Comparison of ENCODE assay signal across 14 cellular contexts in the genomic region with DNA sequence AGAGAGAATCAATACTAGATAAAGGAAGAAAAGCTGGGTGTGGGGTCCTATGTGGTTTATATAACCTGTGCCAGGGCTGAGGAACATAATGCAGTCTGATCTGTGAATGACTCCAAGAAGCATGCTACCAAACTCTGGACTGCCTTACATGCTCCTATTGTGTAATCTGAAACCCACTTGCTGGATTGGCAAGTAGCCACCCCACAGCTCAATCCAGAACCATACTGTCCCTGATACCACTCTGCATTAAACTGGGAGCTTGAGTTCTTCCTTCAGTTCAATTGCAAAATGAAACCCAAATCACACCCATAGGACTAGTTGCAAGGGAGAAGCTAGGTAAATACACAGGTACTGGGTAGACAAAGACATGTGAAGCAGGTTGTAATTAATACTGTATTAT.
DNase-seq lines count a peak whose midpoint lies in the region; ATAC-seq, FAIRE-seq and TF ChIP-seq lines count a peak whose summit lies in the region.
"Had no signal": no experiment of that assay in that cellular context is flagged by ENCODE, and none has a peak within 500 bp of the region (broad histone marks: within the 10 kb centered on the region; RNA-seq: fewer than 3 reads in every experiment).

No MANE protein-coding gene starts in this region.

- peaks cover 4% of the 10 kb centered on the region for H3K9me3 Mint-ChIP-seq in progenitor cell of endocrine pancreas (ENCODE audit: low read depth)
- H3K9me3 Mint-ChIP-seq in stimulated activated naive CD8-positive, alpha-beta T cell treated with anti-CD3 and anti-CD28 coated beads, Interleukin-15, amount 100 ng/mL, for 72 hours: no peaks in the 10 kb centered on the region

- H2BK15ac ChIP-seq in mesendoderm (replicated peaks; ENCODE audit: low read depth): no peak overlapping the region

- no peak overlapping the region for H3K23ac ChIP-seq in mesendoderm (ENCODE audit: low read length)

- no peak overlapping the region for H3K4me3 Mint-ChIP-seq in progenitor cell of endocrine pancreas (ENCODE audit: low read depth)
- no peak overlapping the region for H3K4me3 Mint-ChIP-seq in stimulated activated naive CD8-positive, alpha-beta T cell treated with anti-CD3 and anti-CD28 coated beads, Interleukin-15, amount 100 ng/mL, for 72 hours
- H3K4me3 Mint-ChIP-seq: naive B cell had no signal

- no peaks in the 10 kb centered on the region for H3K79me1 ChIP-seq in mesendoderm (ENCODE audit: low read length)

- DNase-seq in AG09319 (ENCODE audit: extremely low read depth, low read depth) (peak; percentile 55), H54 (ENCODE audit: insufficient read length, low spot score) (no peak), RWPE2 (ENCODE audit: low spot score) (no peak), foreskin fibroblast (peak; percentile 80 to 85), progenitor cell of endocrine pancreas (ENCODE audit: low spot score, unreplicated experiment) (no peak), mesendoderm (no peak)
- no peak for DNase-seq in stimulated activated naive CD8-positive, alpha-beta T cell treated with anti-CD3 and anti-CD28 coated beads, Interleukin-15, amount 100 ng/mL, for 72 hours
- DNase-seq in activated CD8-positive, alpha-beta memory T cell treated with anti-CD3 and anti-CD28 coated beads, Interleukin-2, amount 50 U/mL, for 48 hours: no peak
- DNase-seq: activated CD4-positive, CD25-positive, alpha-beta regulatory T cell treated with anti-CD3 and anti-CD28 coated beads, Interleukin-2, amount 50 U/mL, for 72 hours; hippocampal formation; naive B cell; stimulated activated CD4-positive, alpha-beta T cell treated with anti-CD3 and anti-CD28 coated beads, Interleukin-4, amount 100 ng/mL, for 1 hour; tibial artery had no signal

- H4K5ac ChIP-seq in mesendoderm (ENCODE audit: low read length): no peak overlapping the region

- H3K27ac Mint-ChIP-seq in progenitor cell of endocrine pancreas: no peak overlapping the region
- no peak overlapping the region for H3K27ac Mint-ChIP-seq in stimulated activated naive CD8-positive, alpha-beta T cell treated with anti-CD3 and anti-CD28 coated beads, Interleukin-15, amount 100 ng/mL, for 72 hours

- H3K4me3 ChIP-seq in RWPE2 (ENCODE audit: severe bottlenecking) (no peak overlapping the region), foreskin fibroblast (ENCODE audit: low read depth in 1 of 2, low read length in 2 of 2) (no peak overlapping the region), mesendoderm (ENCODE audit: low read length) (no peak overlapping the region)
- H3K4me3 ChIP-seq: tibial artery had no signal

- no peaks in the 10 kb centered on the region for H3K9me3 ChIP-seq in RWPE2 (ENCODE audit: severe bottlenecking)
- H3K9me3 ChIP-seq: tibial artery had no signal

- no peak overlapping the region for H3K4me2 ChIP-seq in mesendoderm (ENCODE audit: low read length)

- peaks cover 3% of the 10 kb centered on the region for H3K4me1 Mint-ChIP-seq in progenitor cell of endocrine pancreas (ENCODE audit: low read depth)
- H3K4me1 Mint-ChIP-seq in stimulated activated naive CD8-positive, alpha-beta T cell treated with anti-CD3 and anti-CD28 coated beads, Interleukin-15, amount 100 ng/mL, for 72 hours: no peaks in the 10 kb centered on the region

- H3K36me3 ChIP-seq in RWPE2 (ENCODE audit: low read depth): no peaks in the 10 kb centered on the region
- H3K36me3 ChIP-seq in mesendoderm (ENCODE audit: control insufficient read depth, insufficient read depth, low read length): no peaks in the 10 kb centered on the region
- H3K36me3 ChIP-seq: tibial artery had no signal

- no peak overlapping the region for H3K27ac ChIP-seq in RWPE2 (ENCODE audit: poor library complexity, severe bottlenecking)
- H3K27ac ChIP-seq in mesendoderm (ENCODE audit: low read depth, low read length): no peak overlapping the region
- H3K27ac ChIP-seq: tibial artery had no signal

- no peak for TF ChIP-seq CTCF in AG09319 (IDR thresholded peaks at IDR 0.05; ENCODE audit: low read depth, low read length)
- TF ChIP-seq CTCF in RWPE2 (IDR thresholded peaks at IDR 0.05; ENCODE audit: poor library complexity, severe bottlenecking): no peak
- TF ChIP-seq CTCF in foreskin fibroblast (IDR thresholded peaks at IDR 0.05; ENCODE audit: low read depth, low read length): no peak
- TF ChIP-seq CTCF in progenitor cell of endocrine pancreas (IDR thresholded peaks at IDR 0.05; ENCODE audit: unreplicated experiment): no peak

- no peak overlapping the region for H2BK120ac ChIP-seq in mesendoderm (ENCODE audit: low read depth, low read length)

- no peak for TF ChIP-seq POLR2A in H54 (IDR thresholded peaks at IDR 0.05; ENCODE audit: low read depth, low read length)

- H3K79me2 ChIP-seq in mesendoderm (ENCODE audit: control insufficient read depth, insufficient read depth, low read length): no peaks in the 10 kb centered on the region

- no peak overlapping the region for H2BK5ac ChIP-seq in mesendoderm (ENCODE audit: low read length)

- no peak overlapping the region for H2AK5ac ChIP-seq in mesendoderm (ENCODE audit: low read length)

- no peak overlapping the region for H4K8ac ChIP-seq in mesendoderm (ENCODE audit: low read depth, low read length)

- no peak overlapping the region for H3K4ac ChIP-seq in mesendoderm (ENCODE audit: low read depth, low read length)

- no peak overlapping the region for H3K56ac ChIP-seq in mesendoderm (ENCODE audit: low read length)

- H3K4me1 ChIP-seq in RWPE2 (ENCODE audit: insufficient read depth, poor library complexity, severe bottlenecking): no peaks in the 10 kb centered on the region
- H3K4me1 ChIP-seq in mesendoderm (ENCODE audit: control insufficient read depth, low read depth, low read length): no peaks in the 10 kb centered on the region

- peak; percentile 91 for FAIRE-seq in H54 (lab: Jason Lieb, UNC)
- FAIRE-seq: HepG2 had no signal

- no peak overlapping the region for H3K18ac ChIP-seq in mesendoderm (ENCODE audit: low read length)

- H3K27me3 Mint-ChIP-seq in progenitor cell of endocrine pancreas: no peaks in the 10 kb centered on the region
- H3K27me3 Mint-ChIP-seq in stimulated activated naive CD8-positive, alpha-beta T cell treated with anti-CD3 and anti-CD28 coated beads, Interleukin-15, amount 100 ng/mL, for 72 hours: no peaks in the 10 kb centered on the region
- H3K27me3 Mint-ChIP-seq: naive B cell had no signal

- no peaks in the 10 kb centered on the region for H3K36me3 Mint-ChIP-seq in progenitor cell of endocrine pancreas (ENCODE audit: insufficient read depth)
- H3K36me3 Mint-ChIP-seq: naive B cell had no signal

- H3K9ac ChIP-seq in mesendoderm (ENCODE audit: low read length): no peak overlapping the region

- ATAC-seq in RWPE2 (ENCODE audit: low read depth): peak; percentile 36; the same call in 2 of the 3 replicates
- no peak for ATAC-seq in stimulated activated naive CD8-positive, alpha-beta T cell treated with anti-CD3 and anti-CD28 coated beads, Interleukin-15, amount 100 ng/mL, for 72 hours
- ATAC-seq: HepG2 had no signal

- H3K27me3 ChIP-seq in RWPE2 (ENCODE audit: insufficient read depth, poor library complexity, severe bottlenecking): no peaks in the 10 kb centered on the region
- H3K27me3 ChIP-seq in mesendoderm (ENCODE audit: insufficient read depth, low read length, poor library complexity): no peaks in the 10 kb centered on the region
- H3K27me3 ChIP-seq: tibial artery had no signal

Comparison
In these comparisons a context has a peak if more than half of its experiments do, and no peak if none do; other contexts are left out.
1. DNase-seq: peak in AG09319 (single experiment) and foreskin fibroblast (2 of 2); none in H54 (single experiment), RWPE2 (single experiment), progenitor cell of endocrine pancreas (single experiment), stimulated activated naive CD8-positive, alpha-beta T cell treated with anti-CD3 and anti-CD28 coated beads, Interleukin-15, amount 100 ng/mL, for 72 hours (0 of 2), mesendoderm (single experiment) and activated CD8-positive, alpha-beta memory T cell treated with anti-CD3 and anti-CD28 coated beads, Interleukin-2, amount 50 U/mL, for 48 hours (single experiment).